20 cellular contexts compared by ENCODE assay signal in the genomic region with DNA sequence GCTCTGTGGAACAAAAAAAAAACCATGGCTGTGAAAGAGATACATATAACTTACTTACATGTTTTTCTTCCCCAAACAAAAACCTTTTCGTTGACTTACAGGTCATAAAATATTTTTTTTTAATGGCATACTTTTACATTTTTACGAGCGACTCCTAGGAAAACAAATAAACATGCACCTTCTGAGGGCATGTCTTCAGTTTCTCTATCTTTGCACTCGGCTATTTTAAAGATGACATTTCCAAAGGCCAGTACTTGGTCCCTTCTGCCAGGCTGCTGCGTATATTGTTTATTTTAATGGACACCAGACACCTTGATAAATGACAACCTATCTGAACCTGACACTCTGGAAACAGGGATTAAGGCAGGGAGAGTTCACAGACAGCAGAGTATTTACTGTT. TPM values are rescaled to one million over a fixed set of nuclear protein-coding genes. Genes with fewer than 3 reads are reported as not detected.
DNase-seq lines count a peak whose midpoint lies in the region; ATAC-seq, FAIRE-seq and TF ChIP-seq lines count a peak whose summit lies in the region.
"Had no signal": no experiment of that assay in that cellular context is flagged by ENCODE, and none has a peak within 500 bp of the region (broad histone marks: within the 10 kb centered on the region; RNA-seq: fewer than 3 reads in every experiment).

No MANE protein-coding gene starts in this region.

- H3K27me3 ChIP-seq in HL-60 (ENCODE audit: insufficient read depth, poor library complexity, severe bottlenecking) (no peaks in the 10 kb centered on the region), K562 (ENCODE audit: control insufficient read depth in 2 of 2, insufficient read depth in 2 of 2, low read length in 2 of 2) (no peaks in the 10 kb centered on the region; a peak in 1 of 5 replicates), esophagus squamous epithelium (no peaks in the 10 kb centered on the region)
- H3K27me3 ChIP-seq: BE2C, SJSA1, testis had no signal

- intact Hi-C loops in K562 (cut with micrococcal nuclease) (no loop called here), mucosa of descending colon (cut with DNase I, micrococcal nuclease) (no loop called here), esophagus squamous epithelium (cut with DNase I) (no loop called here)

- H3K27ac ChIP-seq in HL-60 (replicated peaks): peak overlapping the region; percentile 13
- no peak overlapping the region for H3K27ac ChIP-seq in K562 (ENCODE audit: extremely low read depth, low read depth, low read length)
- H3K27ac ChIP-seq in esophagus squamous epithelium: peak overlapping the region in 1 of 4 donors; percentile 47
- H3K27ac ChIP-seq: SJSA1, testis had no signal

- DNase-seq in HL-60 (ENCODE audit: low read depth in 1 of 2, low spot score in 1 of 2) (no peak), NCI-H2029 (lab: John Stamatoyannopoulos, UW) (peak; percentile 51), K562 (ENCODE audit: extremely low read depth in 1 of 4, low spot score in 3 of 4) (peak in 2 of 4 experiments; percentile 5 to 22), mucosa of descending colon (no peak), esophagus squamous epithelium (lab: John Stamatoyannopoulos, UW) (no peak), endothelial cell (ENCODE audit: low spot score) (no peak)
- DNase-seq in activated CD8-positive, alpha-beta memory T cell treated with anti-CD3 and anti-CD28 coated beads, Interleukin-2, amount 10 ng/mL, durations not matched to agents 7 days and 5 days: no peak
- DNase-seq: BE2C; KG1; mammary epithelial cell; naive thymus-derived CD8-positive, alpha-beta T cell; NCI-H1092 treated with DMSO at 0.1 percent for 48 hours; NCI-H345; stimulated activated CD4-positive, alpha-beta T cell treated with anti-CD3 and anti-CD28 coated beads, Interleukin-12 subunit alpha, Interleukin-12 subunit beta, amount 100 ng/mL, for 4 hours; testis had no signal

- H3K4me1 ChIP-seq in K562 (replicated peaks in 1 of 2; ENCODE audit: control insufficient read depth in 2 of 2, insufficient read depth in 2 of 2, low read length in 2 of 2) (peaks cover 0 to 5% of the 10 kb centered on the region in 2 experiments; a peak in 3 of 5 replicates), mucosa of descending colon (ENCODE audit: low read depth) (peaks cover 12% of the 10 kb centered on the region), esophagus squamous epithelium (peaks cover 0 to 39% (median 3%) of the 10 kb centered on the region in 3 donors)
- H3K4me1 ChIP-seq: BE2C, SJSA1, testis had no signal

- POLR2A ChIA-PET in K562 (lab: Yijun Ruan, JAX): no interaction called here

- H3K4me2 ChIP-seq in K562 (ENCODE audit: insufficient read depth, low read length): no peak overlapping the region

- in situ Hi-C loops in K562 (cut with MboI): no loop called here

- TF ChIP-seq EP300 in K562 (IDR thresholded peaks at IDR 0.05; ENCODE audit: low read length): no peak

- no peaks in the 10 kb centered on the region for H3K9me3 Mint-ChIP-seq in endothelial cell (ENCODE audit: unreplicated experiment)
- H3K9me3 Mint-ChIP-seq in activated CD8-positive, alpha-beta memory T cell treated with anti-CD3 and anti-CD28 coated beads, Interleukin-2, amount 10 ng/mL, durations not matched to agents 7 days and 5 days (ENCODE audit: low read depth): no peaks in the 10 kb centered on the region
- H3K9me3 Mint-ChIP-seq: activated T-helper 17 cell treated with anti-CD3 and anti-CD28 coated beads, Interleukin-2, amount 50 U/mL, for 72 hours; naive thymus-derived CD8-positive, alpha-beta T cell; T-helper 2 cell treated with Interferon-gamma antibody and Interleukin-4, amounts not matched to agents 5 μg/mL and 100 μg/mL, for 36 hours had no signal

- TF ChIP-seq CTCF in HL-60 (IDR thresholded peaks at IDR 0.05; ENCODE audit: insufficient read depth, low read length): no peak
- TF ChIP-seq CTCF in K562 (IDR thresholded peaks at IDR 0.05 in 2 of 3, conservative IDR thresholded peaks at IDR 0.05 in 1 of 3; ENCODE audit: insufficient read depth in 2 of 3, low read depth in 1 of 3, low read length in 3 of 3): no peak
- no peak for TF ChIP-seq CTCF in mucosa of descending colon (IDR thresholded peaks at IDR 0.05)
- TF ChIP-seq CTCF in esophagus squamous epithelium (IDR thresholded peaks at IDR 0.05): no peak
- no peak for TF ChIP-seq CTCF in endothelial cell (IDR thresholded peaks at IDR 0.05; ENCODE audit: unreplicated experiment)

- no TSS peak for BruUV-seq in K562 (replicated peaks; lab: Mats Ljungman, UMichigan)

- H3K4me1 Mint-ChIP-seq in endothelial cell (ENCODE audit: unreplicated experiment): no peaks in the 10 kb centered on the region
- H3K4me1 Mint-ChIP-seq in activated CD8-positive, alpha-beta memory T cell treated with anti-CD3 and anti-CD28 coated beads, Interleukin-2, amount 10 ng/mL, durations not matched to agents 7 days and 5 days: peaks cover 13% of the 10 kb centered on the region

- H3K27ac Mint-ChIP-seq in endothelial cell (ENCODE audit: unreplicated experiment): no peak overlapping the region
- no peak overlapping the region for H3K27ac Mint-ChIP-seq in activated CD8-positive, alpha-beta memory T cell treated with anti-CD3 and anti-CD28 coated beads, Interleukin-2, amount 10 ng/mL, durations not matched to agents 7 days and 5 days
- H3K27ac Mint-ChIP-seq: activated T-helper 17 cell treated with anti-CD3 and anti-CD28 coated beads, Interleukin-2, amount 50 U/mL, for 72 hours; naive thymus-derived CD8-positive, alpha-beta T cell; T-helper 2 cell treated with Interferon-gamma antibody and Interleukin-4, amounts not matched to agents 5 μg/mL and 100 μg/mL, for 36 hours had no signal

- CTCF ChIA-PET in K562 (lab: Yijun Ruan, JAX; ENCODE audit: low intra/inter-chr PET ratio): no interaction called here
- CTCF ChIA-PET in activated CD8-positive, alpha-beta memory T cell treated with anti-CD3 and anti-CD28 coated beads, Interleukin-2, amount 10 ng/mL, durations not matched to agents 7 days and 5 days (lab: Charles Lee): interaction anchor here (0.9 kb wide), 1 partner anchor 315 kb away, joined by 3 read pairs; no protein-coding TSS in a partner anchor

- peak; percentile 40; the same call in 1 of the 3 replicates for ATAC-seq in K562
- ATAC-seq in mucosa of descending colon: peak; percentile 34
- no peak for ATAC-seq in HG03095 (IDR thresholded peaks at IDR 0.05; ENCODE audit: unreplicated experiment)
- no peak for ATAC-seq in activated CD8-positive, alpha-beta memory T cell treated with anti-CD3 and anti-CD28 coated beads, Interleukin-2, amount 10 ng/mL, durations not matched to agents 7 days and 5 days
- ATAC-seq: activated T-helper 17 cell treated with anti-CD3 and anti-CD28 coated beads, Interleukin-2, amount 50 U/mL, for 72 hours; esophagus mucosa; naive thymus-derived CD8-positive, alpha-beta T cell had no signal

- peaks cover 21% of the 10 kb centered on the region; the same call in 2 of the 3 replicates for H3K36me3 ChIP-seq in K562 (ENCODE audit: control insufficient read depth, insufficient read depth, low read length)
- no peaks in the 10 kb centered on the region for H3K36me3 ChIP-seq in mucosa of descending colon (ENCODE audit: low read depth)
- H3K36me3 ChIP-seq in esophagus squamous epithelium: peaks cover 0 to 21% (median 0%) of the 10 kb centered on the region in 3 donors
- H3K36me3 ChIP-seq: BE2C had no signal

- H3K27me3 Mint-ChIP-seq in endothelial cell (ENCODE audit: unreplicated experiment): peaks cover 3% of the 10 kb centered on the region
- no peaks in the 10 kb centered on the region for H3K27me3 Mint-ChIP-seq in activated CD8-positive, alpha-beta memory T cell treated with anti-CD3 and anti-CD28 coated beads, Interleukin-2, amount 10 ng/mL, durations not matched to agents 7 days and 5 days
- H3K27me3 Mint-ChIP-seq: activated T-helper 17 cell treated with anti-CD3 and anti-CD28 coated beads, Interleukin-2, amount 50 U/mL, for 72 hours; naive thymus-derived CD8-positive, alpha-beta T cell had no signal

- H3K4me3 Mint-ChIP-seq in endothelial cell (ENCODE audit: unreplicated experiment): no peak overlapping the region
- no peak overlapping the region for H3K4me3 Mint-ChIP-seq in activated CD8-positive, alpha-beta memory T cell treated with anti-CD3 and anti-CD28 coated beads, Interleukin-2, amount 10 ng/mL, durations not matched to agents 7 days and 5 days
- H3K4me3 Mint-ChIP-seq: activated T-helper 17 cell treated with anti-CD3 and anti-CD28 coated beads, Interleukin-2, amount 50 U/mL, for 72 hours; naive thymus-derived CD8-positive, alpha-beta T cell; T-helper 2 cell treated with Interferon-gamma antibody and Interleukin-4, amounts not matched to agents 5 μg/mL and 100 μg/mL, for 36 hours had no signal

- H3K9me3 ChIP-seq in K562 (replicated peaks; ENCODE audit: control insufficient read depth, insufficient read depth, low read depth, low read length) (no peaks in the 10 kb centered on the region), mucosa of descending colon (no peaks in the 10 kb centered on the region), esophagus squamous epithelium (no peaks in the 10 kb centered on the region)
- H3K9me3 ChIP-seq: BE2C, SJSA1, testis had no signal

- H4K20me1 ChIP-seq in K562 (replicated peaks; ENCODE audit: control insufficient read depth, insufficient read depth, low read length): no peaks in the 10 kb centered on the region

- TF ChIP-seq RAD21 in K562 (CRISPR knock-in tag; conservative IDR thresholded peaks at IDR 0.05 in 1 of 2, IDR thresholded peaks at IDR 0.05 in 1 of 2): no peak

- H3K4me3 ChIP-seq in HL-60 (replicated peaks; ENCODE audit: insufficient read depth, low read length): no peak overlapping the region
- no peak overlapping the region for H3K4me3 ChIP-seq in K562
- no peak overlapping the region for H3K4me3 ChIP-seq in mucosa of descending colon
- no peak overlapping the region for H3K4me3 ChIP-seq in esophagus squamous epithelium
- H3K4me3 ChIP-seq: SJSA1, testis had no signal

- peaks cover 4% of the 10 kb centered on the region for H3K36me3 Mint-ChIP-seq in endothelial cell (ENCODE audit: low read depth, unreplicated experiment)
- peaks cover 16% of the 10 kb centered on the region for H3K36me3 Mint-ChIP-seq in activated CD8-positive, alpha-beta memory T cell treated with anti-CD3 and anti-CD28 coated beads, Interleukin-2, amount 10 ng/mL, durations not matched to agents 7 days and 5 days

- no peak overlapping the region for H3K9ac ChIP-seq in K562 (ENCODE audit: insufficient read depth in 1 of 2, low read depth in 2 of 2, low read length in 2 of 2)

- no peak for FAIRE-seq in K562 (lab: Jason Lieb, UNC)

- no peaks in the 10 kb centered on the region for H3K79me2 ChIP-seq in K562 (ENCODE audit: control insufficient read depth, insufficient read depth, low read length)

- 56% methylated on average over 5 of the region's 5 CpGs for WGBS in K562 (ENCODE audit: insufficient coverage, low coverage, missing lambda C conversion rate)
- WGBS in esophagus squamous epithelium, 2 donors: 68 to 74% methylated on average over 5 of the region's 5 CpGs

- H2AFZ ChIP-seq in K562 (ENCODE audit: low read depth, low read length): no peak overlapping the region

- no peaks in the 10 kb centered on the region for H3K9me1 ChIP-seq in K562 (ENCODE audit: control insufficient read depth, insufficient read depth, low read length)

- TF ChIP-seq POLR2A in K562 (conservative IDR thresholded peaks at IDR 0.05) (no peak), esophagus squamous epithelium (IDR thresholded peaks at IDR 0.05) (no peak)

RNA-seq across cellular contexts. Expression of gene PIGU, which starts 49.4 kb away (rescaled TPM):
- 104 and 126 TPM in 2 replicates for total RNA-seq in K562 (2011; cell fraction: chromatin; rRNA removed; ENCODE audit: low replicate concordance)
- total RNA-seq in K562 (2011; cell fraction: nucleolus; rRNA removed): 77.5 and 77.6 TPM in 2 replicates
- total RNA-seq in K562 (2011; cell fraction: nucleoplasm; rRNA removed): 79.1 and 90.9 TPM in 2 replicates
- total RNA-seq in K562 (2014; rRNA removed) (14.9 and 19.9 TPM in 2 replicates), K562 (2014; rRNA removed; fragmentation: Illumina TruSeq; extraction: Trizol) (28.1 and 32.0 TPM in 2 replicates), K562 (2015; rRNA removed; fragmentation: Illumina TruSeq; extraction: Trizol) (32.1 and 32.4 TPM in 2 replicates), K562 (2021) (25.0 and 26.0 TPM in 2 replicates), mucosa of descending colon (10 to 100 TPM; 14.4 to 26.3 (median 24.3) TPM), esophagus squamous epithelium (10 to 100 TPM; 14.8 to 27.1 (median 17.6) TPM), endothelial cell (ENCODE audit: unreplicated experiment) (16.5 TPM)
- polyA plus RNA-seq in K562 (2011; rRNA removed) (92.0 and 100 TPM in 2 replicates), K562 (2014; fragmentation: Illumina TruSeq; extraction: Trizol) (50.5 and 63.3 TPM in 2 replicates), K562 (2014; fragmentation: Nextera tagmentation; extraction: Ambion mirVana) (10 to 100 TPM in 1 of 2 experiments, 1 to 10 TPM in 1; 6.5 to 14.2 TPM), K562 (2014; rRNA removed) (28.9 and 37.2 TPM in 2 replicates)
- polyA plus RNA-seq in K562 (2011; cell fraction: cytosol; rRNA removed): 78.9 and 136 TPM in 2 replicates
- polyA plus RNA-seq in K562 (2011; cell fraction: nucleus; rRNA removed): 39.0 and 68.4 TPM in 2 replicates
- 29.3 and 31.6 TPM in 2 replicates for polyA plus RNA-seq in K562 (2012)
- 77.8 and 84.0 TPM in 2 replicates for polyA minus RNA-seq in K562 (2011; rRNA and poly(A)+ RNA removed)
- 28.4 and 29.1 TPM in 2 replicates for polyA minus RNA-seq in K562 (2011; cell fraction: cytosol; rRNA and poly(A)+ RNA removed)
- 10.9 and 24.0 TPM in 2 replicates for polyA minus RNA-seq in K562 (2011; cell fraction: nucleus; rRNA and poly(A)+ RNA removed)
- 10 to 100 TPM; 20.5 to 20.7 TPM for total RNA-seq in activated CD8-positive, alpha-beta memory T cell treated with anti-CD3 and anti-CD28 coated beads, Interleukin-2, amount 10 ng/mL, durations not matched to agents 7 days and 5 days

Comparison
In these comparisons a context has a peak if more than half of its experiments do, and no peak if none do; other contexts are left out.
1. ATAC-seq: peak in K562 (single experiment) and mucosa of descending colon (single experiment); none in HG03095 (single experiment) and activated CD8-positive, alpha-beta memory T cell treated with anti-CD3 and anti-CD28 coated beads, Interleukin-2, amount 10 ng/mL, durations not matched to agents 7 days and 5 days (single experiment).